In the genomic region with DNA sequence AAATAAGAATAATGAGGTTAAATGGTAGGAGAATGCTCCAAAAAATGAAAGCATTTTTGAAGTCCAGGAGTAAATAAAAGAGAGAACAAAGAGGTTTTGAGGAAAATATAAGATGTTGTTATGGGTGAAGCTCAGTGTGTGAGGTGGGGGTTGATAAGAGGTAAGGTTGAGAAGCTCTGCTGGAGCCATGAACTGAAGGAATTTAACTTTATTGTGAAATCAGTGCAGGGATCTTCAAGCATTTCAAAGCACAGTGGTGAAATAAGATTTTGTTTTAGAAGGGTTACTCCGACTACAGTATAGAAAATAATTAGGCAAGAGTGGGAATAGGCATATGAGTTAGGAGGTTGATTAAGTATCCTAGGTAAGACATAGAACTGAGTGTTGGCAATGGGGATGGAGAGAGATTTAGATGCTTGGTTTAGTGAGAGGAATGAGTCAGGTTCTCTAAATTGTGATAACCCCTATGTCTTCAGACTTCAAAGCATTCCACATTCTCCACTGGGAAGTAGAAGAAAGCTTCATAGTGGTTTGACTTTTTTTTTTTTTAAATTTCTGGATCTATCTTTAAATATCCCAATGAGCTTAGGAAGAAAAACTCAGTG, we compare ENCODE assay signal across 1 cellular context.
TF ChIP-seq lines count a peak whose summit lies in the region.

No MANE protein-coding gene starts in this region.

TF ChIP-seq in GM23338, 12 proteins besides CTCF, POLR2A, EP300 and RAD21 (continued from another document):
- TF ChIP-seq, protein P1, sequence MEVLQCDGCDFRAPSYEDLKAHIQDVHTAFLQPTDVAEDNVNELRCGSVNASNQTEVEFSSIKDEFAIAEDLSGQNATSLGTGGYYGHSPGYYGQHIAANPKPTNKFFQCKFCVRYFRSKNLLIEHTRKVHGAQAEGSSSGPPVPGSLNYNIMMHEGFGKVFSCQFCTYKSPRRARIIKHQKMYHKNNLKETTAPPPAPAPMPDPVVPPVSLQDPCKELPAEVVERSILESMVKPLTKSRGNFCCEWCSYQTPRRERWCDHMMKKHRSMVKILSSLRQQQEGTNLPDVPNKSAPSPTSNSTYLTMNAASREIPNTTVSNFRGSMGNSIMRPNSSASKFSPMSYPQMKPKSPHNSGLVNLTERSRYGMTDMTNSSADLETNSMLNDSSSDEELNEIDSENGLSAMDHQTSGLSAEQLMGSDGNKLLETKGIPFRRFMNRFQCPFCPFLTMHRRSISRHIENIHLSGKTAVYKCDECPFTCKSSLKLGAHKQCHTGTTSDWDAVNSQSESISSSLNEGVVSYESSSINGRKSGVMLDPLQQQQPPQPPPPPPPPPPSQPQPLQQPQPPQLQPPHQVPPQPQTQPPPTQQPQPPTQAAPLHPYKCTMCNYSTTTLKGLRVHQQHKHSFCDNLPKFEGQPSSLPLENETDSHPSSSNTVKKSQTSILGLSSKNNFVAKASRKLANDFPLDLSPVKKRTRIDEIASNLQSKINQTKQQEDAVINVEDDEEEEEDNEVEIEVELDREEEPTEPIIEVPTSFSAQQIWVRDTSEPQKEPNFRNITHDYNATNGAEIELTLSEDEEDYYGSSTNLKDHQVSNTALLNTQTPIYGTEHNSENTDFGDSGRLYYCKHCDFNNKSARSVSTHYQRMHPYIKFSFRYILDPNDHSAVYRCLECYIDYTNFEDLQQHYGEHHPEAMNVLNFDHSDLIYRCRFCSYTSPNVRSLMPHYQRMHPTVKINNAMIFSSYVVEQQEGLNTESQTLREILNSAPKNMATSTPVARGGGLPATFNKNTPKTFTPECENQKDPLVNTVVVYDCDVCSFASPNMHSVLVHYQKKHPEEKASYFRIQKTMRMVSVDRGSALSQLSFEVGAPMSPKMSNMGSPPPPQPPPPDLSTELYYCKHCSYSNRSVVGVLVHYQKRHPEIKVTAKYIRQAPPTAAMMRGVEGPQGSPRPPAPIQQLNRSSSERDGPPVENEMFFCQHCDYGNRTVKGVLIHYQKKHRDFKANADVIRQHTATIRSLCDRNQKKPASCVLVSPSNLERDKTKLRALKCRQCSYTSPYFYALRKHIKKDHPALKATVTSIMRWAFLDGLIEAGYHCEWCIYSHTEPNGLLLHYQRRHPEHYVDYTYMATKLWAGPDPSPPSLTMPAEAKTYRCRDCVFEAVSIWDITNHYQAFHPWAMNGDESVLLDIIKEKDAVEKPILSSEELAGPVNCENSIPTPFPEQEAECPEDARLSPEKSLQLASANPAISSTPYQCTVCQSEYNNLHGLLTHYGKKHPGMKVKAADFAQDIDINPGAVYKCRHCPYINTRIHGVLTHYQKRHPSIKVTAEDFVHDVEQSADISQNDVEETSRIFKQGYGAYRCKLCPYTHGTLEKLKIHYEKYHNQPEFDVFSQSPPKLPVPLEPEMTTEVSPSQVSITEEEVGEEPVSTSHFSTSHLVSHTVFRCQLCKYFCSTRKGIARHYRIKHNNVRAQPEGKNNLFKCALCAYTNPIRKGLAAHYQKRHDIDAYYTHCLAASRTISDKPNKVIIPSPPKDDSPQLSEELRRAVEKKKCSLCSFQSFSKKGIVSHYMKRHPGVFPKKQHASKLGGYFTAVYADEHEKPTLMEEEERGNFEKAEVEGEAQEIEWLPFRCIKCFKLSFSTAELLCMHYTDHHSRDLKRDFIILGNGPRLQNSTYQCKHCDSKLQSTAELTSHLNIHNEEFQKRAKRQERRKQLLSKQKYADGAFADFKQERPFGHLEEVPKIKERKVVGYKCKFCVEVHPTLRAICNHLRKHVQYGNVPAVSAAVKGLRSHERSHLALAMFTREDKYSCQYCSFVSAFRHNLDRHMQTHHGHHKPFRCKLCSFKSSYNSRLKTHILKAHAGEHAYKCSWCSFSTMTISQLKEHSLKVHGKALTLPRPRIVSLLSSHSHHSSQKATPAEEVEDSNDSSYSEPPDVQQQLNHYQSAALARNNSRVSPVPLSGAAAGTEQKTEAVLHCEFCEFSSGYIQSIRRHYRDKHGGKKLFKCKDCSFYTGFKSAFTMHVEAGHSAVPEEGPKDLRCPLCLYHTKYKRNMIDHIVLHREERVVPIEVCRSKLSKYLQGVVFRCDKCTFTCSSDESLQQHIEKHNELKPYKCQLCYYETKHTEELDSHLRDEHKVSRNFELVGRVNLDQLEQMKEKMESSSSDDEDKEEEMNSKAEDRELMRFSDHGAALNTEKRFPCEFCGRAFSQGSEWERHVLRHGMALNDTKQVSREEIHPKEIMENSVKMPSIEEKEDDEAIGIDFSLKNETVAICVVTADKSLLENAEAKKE (CRISPR knock-in tag; IDR thresholded peaks at IDR 0.05), result no peak
- TF ChIP-seq, protein P2, sequence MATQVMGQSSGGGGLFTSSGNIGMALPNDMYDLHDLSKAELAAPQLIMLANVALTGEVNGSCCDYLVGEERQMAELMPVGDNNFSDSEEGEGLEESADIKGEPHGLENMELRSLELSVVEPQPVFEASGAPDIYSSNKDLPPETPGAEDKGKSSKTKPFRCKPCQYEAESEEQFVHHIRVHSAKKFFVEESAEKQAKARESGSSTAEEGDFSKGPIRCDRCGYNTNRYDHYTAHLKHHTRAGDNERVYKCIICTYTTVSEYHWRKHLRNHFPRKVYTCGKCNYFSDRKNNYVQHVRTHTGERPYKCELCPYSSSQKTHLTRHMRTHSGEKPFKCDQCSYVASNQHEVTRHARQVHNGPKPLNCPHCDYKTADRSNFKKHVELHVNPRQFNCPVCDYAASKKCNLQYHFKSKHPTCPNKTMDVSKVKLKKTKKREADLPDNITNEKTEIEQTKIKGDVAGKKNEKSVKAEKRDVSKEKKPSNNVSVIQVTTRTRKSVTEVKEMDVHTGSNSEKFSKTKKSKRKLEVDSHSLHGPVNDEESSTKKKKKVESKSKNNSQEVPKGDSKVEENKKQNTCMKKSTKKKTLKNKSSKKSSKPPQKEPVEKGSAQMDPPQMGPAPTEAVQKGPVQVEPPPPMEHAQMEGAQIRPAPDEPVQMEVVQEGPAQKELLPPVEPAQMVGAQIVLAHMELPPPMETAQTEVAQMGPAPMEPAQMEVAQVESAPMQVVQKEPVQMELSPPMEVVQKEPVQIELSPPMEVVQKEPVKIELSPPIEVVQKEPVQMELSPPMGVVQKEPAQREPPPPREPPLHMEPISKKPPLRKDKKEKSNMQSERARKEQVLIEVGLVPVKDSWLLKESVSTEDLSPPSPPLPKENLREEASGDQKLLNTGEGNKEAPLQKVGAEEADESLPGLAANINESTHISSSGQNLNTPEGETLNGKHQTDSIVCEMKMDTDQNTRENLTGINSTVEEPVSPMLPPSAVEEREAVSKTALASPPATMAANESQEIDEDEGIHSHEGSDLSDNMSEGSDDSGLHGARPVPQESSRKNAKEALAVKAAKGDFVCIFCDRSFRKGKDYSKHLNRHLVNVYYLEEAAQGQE (IDR thresholded peaks at IDR 0.05; ENCODE audit: unreplicated experiment), result no peak
- TF ChIP-seq CREB1 (CRISPR knock-in tag; IDR thresholded peaks at IDR 0.05; ENCODE audit: low read depth) (no peak), POLR2AphosphoS5 (IDR thresholded peaks at IDR 0.05; ENCODE audit: low read depth) (no peak), ZNF114 (CRISPR knock-in tag; IDR thresholded peaks at IDR 0.05) (no peak), ZNF331 (CRISPR knock-in tag; IDR thresholded peaks at IDR 0.05; ENCODE audit: low read depth) (no peak), ETS1 (IDR thresholded peaks at IDR 0.05) (no peak), JUNB (IDR thresholded peaks at IDR 0.05; ENCODE audit: unreplicated experiment) (no peak), EZH2 (IDR thresholded peaks at IDR 0.05; ENCODE audit: low read depth, unreplicated experiment) (no peak), EZH2phosphoT487 (IDR thresholded peaks at IDR 0.05; ENCODE audit: unreplicated experiment) (no peak)
TF ChIP-seq in GM23338: peak in this region for 0.
